Comparison of ENCODE assay signal across 1 cellular context in genomic region chr9:128940271-128940921, GRCh38.
TF ChIP-seq lines count a peak whose summit lies in the region.

No MANE protein-coding gene starts in this region.

TF ChIP-seq in endothelial cell of umbilical vein, 7 proteins besides CTCF, POLR2A, EP300 and RAD21:
- no peak for TF ChIP-seq MAX (IDR thresholded peaks at IDR 0.05; ENCODE audit: insufficient read depth, insufficient read length)
- TF ChIP-seq MYC (IDR thresholded peaks at IDR 0.05; ENCODE audit: low read depth, low read length): no peak
- TF ChIP-seq POLR2AphosphoS5 (IDR thresholded peaks at IDR 0.05; ENCODE audit: insufficient read depth, low read depth, low read length): no peak
- no peak for TF ChIP-seq GATA2 (IDR thresholded peaks at IDR 0.05; ENCODE audit: insufficient read depth, insufficient read length, low read depth, low read length)
- TF ChIP-seq JUN (IDR thresholded peaks at IDR 0.05; ENCODE audit: borderline replicate concordance, insufficient read depth, insufficient read length, low read depth): no peak
- no peak for TF ChIP-seq EZH2 (IDR thresholded peaks at IDR 0.05; ENCODE audit: borderline replicate concordance, low read depth, low read length, severe bottlenecking)
- TF ChIP-seq FOS (IDR thresholded peaks at IDR 0.05; ENCODE audit: borderline replicate concordance, insufficient read depth, low read length): no peak
TF ChIP-seq in endothelial cell of umbilical vein: peak in this region for 0.
